ENCODE assay signal across 8 cellular contexts in genomic region chr10:13346912-13347234, GRCh38. TPM values are rescaled to one million over a fixed set of nuclear protein-coding genes. Genes with fewer than 3 reads are reported as not detected.
DNase-seq lines count a peak whose midpoint lies in the region; ATAC-seq and TF ChIP-seq lines count a peak whose summit lies in the region.

No MANE protein-coding gene starts in this region.

- H3K4me3 Mint-ChIP-seq in GM23338 (peak overlapping the region; percentile 89), T-helper 17 cell (peak overlapping the region; percentile 85)

- peaks cover 53% of the 10 kb centered on the region for H3K79me2 ChIP-seq in GM23338 (replicated peaks; ENCODE audit: insufficient read depth)

- DNase-seq in GM23338 (ENCODE audit: low spot score): peak; percentile 55
- DNase-seq in T-helper 17 cell: no peak
- no peak for DNase-seq in foreskin keratinocyte
- DNase-seq in gastrocnemius medialis: no peak
- no peak for DNase-seq in stimulated activated naive CD4-positive, alpha-beta T cell treated with Interleukin-2 at 50 U/mL for 16 hours (lab: John Stamatoyannopoulos, UW)
- DNase-seq in RKO (ENCODE audit: low spot score): no peak
- DNase-seq in dermis blood vessel endothelial cell: no peak

- H3K4me1 Mint-ChIP-seq in GM23338 (peaks cover 47% of the 10 kb centered on the region), T-helper 17 cell (peaks cover 36% of the 10 kb centered on the region)

- TF ChIP-seq CTCF in GM23338 (conservative IDR thresholded peaks at IDR 0.05; ENCODE audit: low read depth in 2 of 2): no peak
- TF ChIP-seq CTCF in foreskin keratinocyte (conservative IDR thresholded peaks at IDR 0.05): no peak
- TF ChIP-seq CTCF in gastrocnemius medialis (IDR thresholded peaks at IDR 0.05 in 4 of 5, conservative IDR thresholded peaks at IDR 0.05 in 1 of 5): no peak

- H3K27me3 Mint-ChIP-seq in GM23338 (ENCODE audit: insufficient read depth, low read depth, poor library complexity): peaks cover 40% of the 10 kb centered on the region
- no peaks in the 10 kb centered on the region for H3K27me3 Mint-ChIP-seq in T-helper 17 cell

- H3K4me2 ChIP-seq in GM23338: peak overlapping the region; percentile 76

- H3K4me3 ChIP-seq in GM23338: peak overlapping the region; percentile 58
- peak overlapping the region; percentile 72 to 88 (median 80) for H3K4me3 ChIP-seq in gastrocnemius medialis

- H3K4me1 ChIP-seq in GM23338 (ENCODE audit: insufficient read depth) (peaks cover 53% of the 10 kb centered on the region), foreskin keratinocyte (no peaks in the 10 kb centered on the region), gastrocnemius medialis (peaks cover 24 to 25% of the 10 kb centered on the region in 2 donors)

- H3K27ac ChIP-seq in GM23338 (ENCODE audit: low read depth) (peak overlapping the region; percentile 89), foreskin keratinocyte (peak overlapping the region; percentile 83), gastrocnemius medialis (peak overlapping the region; percentile 85 to 97 (median 94))

- intact Hi-C loops in gastrocnemius medialis (cut with DNase I; ENCODE audit: low total_unique reads): loop anchor here (5.0 kb wide), 2 partner anchors 180 to 245 kb away; partner anchors contain the start of genes BEND7 and OPTN

- no peaks in the 10 kb centered on the region for H3K9me2 ChIP-seq in GM23338 (ENCODE audit: insufficient read depth)

- ATAC-seq in GM23338 (no peak), T-helper 17 cell (no peak), foreskin keratinocyte (no peak), gastrocnemius medialis (no peak), HG03039 (IDR thresholded peaks at IDR 0.05; ENCODE audit: unreplicated experiment) (no peak)

- peaks cover 38% of the 10 kb centered on the region for H4K20me1 ChIP-seq in GM23338 (replicated peaks; ENCODE audit: insufficient read depth)

- H3K27me3 ChIP-seq in GM23338 (ENCODE audit: insufficient read depth): no peaks in the 10 kb centered on the region
- peaks cover 21% of the 10 kb centered on the region for H3K27me3 ChIP-seq in foreskin keratinocyte
- no peaks in the 10 kb centered on the region for H3K27me3 ChIP-seq in gastrocnemius medialis

- in situ Hi-C loops in gastrocnemius medialis (cut with MboI; ENCODE audit: low sequenced_read_pairs in 4 of 4): no loop called here

- no peak overlapping the region for H2AFZ ChIP-seq in GM23338

- H3K36me3 Mint-ChIP-seq in GM23338 (ENCODE audit: low read depth) (peaks cover 56% of the 10 kb centered on the region), T-helper 17 cell (ENCODE audit: low read depth) (no peaks in the 10 kb centered on the region)

- no peaks in the 10 kb centered on the region; the same call in 1 of the 3 replicates for H3K9me3 Mint-ChIP-seq in GM23338

- H3K36me3 ChIP-seq in GM23338 (ENCODE audit: insufficient read depth) (peaks cover 31% of the 10 kb centered on the region), gastrocnemius medialis (no peaks in the 10 kb centered on the region)

- no peaks in the 10 kb centered on the region for H3K9me3 ChIP-seq in T-helper 17 cell (ENCODE audit: control insufficient read depth, low read length, poor library complexity, severe bottlenecking)
- H3K9me3 ChIP-seq in gastrocnemius medialis: no peaks in the 10 kb centered on the region

- H3F3A ChIP-seq in GM23338 (replicated peaks; ENCODE audit: low read depth): peaks cover 36% of the 10 kb centered on the region

- H3K27ac Mint-ChIP-seq in GM23338 (peak overlapping the region; percentile 97), T-helper 17 cell (peak overlapping the region; percentile 86)

- no peak for TF ChIP-seq POLR2A in gastrocnemius medialis (IDR thresholded peaks at IDR 0.05)

TF ChIP-seq in GM23338, 12 proteins besides CTCF, POLR2A, EP300 and RAD21:
- TF ChIP-seq NANOG (IDR thresholded peaks at IDR 0.05; ENCODE audit: borderline replicate concordance) (peak; percentile 59; the same call in 1 of the 2 replicates), STAT1 (IDR thresholded peaks at IDR 0.05; ENCODE audit: unreplicated experiment) (no peak), ZNF331 (CRISPR knock-in tag; IDR thresholded peaks at IDR 0.05; ENCODE audit: low read depth) (no peak), CREB1 (CRISPR knock-in tag; IDR thresholded peaks at IDR 0.05; ENCODE audit: low read depth) (no peak), REST (IDR thresholded peaks at IDR 0.05; ENCODE audit: unreplicated experiment) (no peak), EZH2phosphoT487 (IDR thresholded peaks at IDR 0.05; ENCODE audit: unreplicated experiment) (no peak), EZH2 (IDR thresholded peaks at IDR 0.05; ENCODE audit: low read depth, unreplicated experiment) (no peak), POLR2AphosphoS5 (IDR thresholded peaks at IDR 0.05; ENCODE audit: low read depth) (peak; percentile 63), ETS1 (IDR thresholded peaks at IDR 0.05) (no peak)

RNA-seq across cellular contexts. Expression of gene SEPHS1, which starts 1.2 kb away (rescaled TPM):
- 609 and 662 TPM in 2 replicates for total RNA-seq in GM23338 (2014; rRNA removed; shearing (Covaris generic))
- 260 and 274 TPM in 2 replicates for polyA plus RNA-seq in GM23338 (2016; fragmentation: Nextera tagmentation; extraction: Ambion mirVana)
- 10 to 100 TPM; 18.9 to 20.2 TPM for total RNA-seq in T-helper 17 cell
- 37.9 and 46.1 TPM in 2 replicates for total RNA-seq in foreskin keratinocyte
- 35.3 and 42.6 TPM in 2 replicates for polyA plus RNA-seq in foreskin keratinocyte
- total RNA-seq in gastrocnemius medialis: 10 to 100 TPM; 22.4 to 29.7 (median 27.9) TPM
- 42.5 and 60.9 TPM in 2 replicates for total RNA-seq in dermis blood vessel endothelial cell

RNA-seq across cellular contexts. Expression of gene PHYH, which starts 47.0 kb away (rescaled TPM):
- 10.9 and 17.9 TPM in 2 replicates for total RNA-seq in GM23338 (2014; rRNA removed; shearing (Covaris generic))
- 25.7 and 29.8 TPM in 2 replicates for polyA plus RNA-seq in GM23338 (2016; fragmentation: Nextera tagmentation; extraction: Ambion mirVana)
- 10 to 100 TPM; 10.9 to 14.6 TPM for total RNA-seq in T-helper 17 cell
- 7.7 and 8.7 TPM in 2 replicates for total RNA-seq in foreskin keratinocyte
- polyA plus RNA-seq in foreskin keratinocyte: 8.7 and 10.6 TPM in 2 replicates
- total RNA-seq in gastrocnemius medialis: 100 to 1,000 TPM; 107 to 147 (median 143) TPM
- 9.1 and 10.9 TPM in 2 replicates for total RNA-seq in dermis blood vessel endothelial cell
